In genomic region chr21:33434770-33435360, GRCh38 we compare ENCODE assay signal across 8 cellular contexts. TPM values are rescaled to one million over a fixed set of nuclear protein-coding genes. Genes with fewer than 3 reads are reported as not detected.
A peak's percentile ranks its signal among the peaks of the same experiment; 100 is the strongest.
DNase-seq lines count a peak whose midpoint lies in the region; ATAC-seq and TF ChIP-seq lines count a peak whose summit lies in the region.

No MANE protein-coding gene starts in this region.

- ATAC-seq in Right ventricle myocardium inferior = peak; percentile 76
- ATAC-seq in HG03025 (IDR thresholded peaks at IDR 0.05; ENCODE audit: low FRiP score, unreplicated experiment) = peak; percentile 88

- TF ChIP-seq POLR2A in breast epithelium (IDR thresholded peaks at IDR 0.05) = no peak

- no peaks in the 10 kb centered on the region for H3K4me1 ChIP-seq in breast epithelium

- CTCF ChIA-PET in RWPE1 (lab: Yijun Ruan, JAX) = interaction anchor here (0.6 kb wide), 1 partner anchor 489 kb away, joined by 3 read pairs; no protein-coding TSS in a partner anchor

- TF ChIP-seq CTCF in RWPE1 (conservative IDR thresholded peaks at IDR 0.05; ENCODE audit: low read depth) = no peak
- no peak for TF ChIP-seq CTCF in breast epithelium (IDR thresholded peaks at IDR 0.05)

- no peaks in the 10 kb centered on the region for H3K9me3 ChIP-seq in breast epithelium

- DNase-seq in Right ventricle myocardium inferior (ENCODE audit: missing footprints) (no peak), cardiac septum (ENCODE audit: low spot score) (no peak), RWPE1 (ENCODE audit: low spot score) (peak; percentile 93), breast epithelium (ENCODE audit: low spot score in 2 of 2) (no peak), medulla oblongata (ENCODE audit: extremely low spot score) (peak; percentile 37), superior temporal gyrus (ENCODE audit: extremely low spot score) (peak; percentile 60), NCI-H69 (lab: John Stamatoyannopoulos, UW) (no peak)

- POLR2A ChIA-PET in RWPE1 (lab: Yijun Ruan, JAX; ENCODE audit: low non-redundant PET) = no interaction called here

- no peak overlapping the region for H3K4me3 ChIP-seq in breast epithelium

- intact Hi-C loops in Right ventricle myocardium inferior (cut with DNase I) (no loop called here), cardiac septum (cut with DNase I) (no loop called here), breast epithelium (cut with DNase I; ENCODE audit: low total_unique reads) (no loop called here)

- no peaks in the 10 kb centered on the region for H3K27me3 ChIP-seq in breast epithelium

- H3K36me3 ChIP-seq in breast epithelium = no peaks in the 10 kb centered on the region

- H3K27ac ChIP-seq in RWPE1 (peak overlapping the region; percentile 93), breast epithelium (peak overlapping the region; percentile 80 to 88)

RNA-seq across cellular contexts. Expression of gene IFNGR2, which starts 31.7 kb away (rescaled TPM):
- total RNA-seq in Right ventricle myocardium inferior (36.4 TPM), cardiac septum (37.0 TPM), breast epithelium (10 to 100 TPM; 61.6 to 76.7 (median 70.8) TPM)

RNA-seq across cellular contexts. Expression of gene TMEM50B, which starts 44.9 kb away (rescaled TPM):
- total RNA-seq in Right ventricle myocardium inferior (35.1 TPM), cardiac septum (31.7 TPM), breast epithelium (10 to 100 TPM; 88.8 to 92.8 (median 91.8) TPM)

RNA-seq across cellular contexts. Expression of gene DNAJC28, which starts 56.7 kb away (rescaled TPM):
- total RNA-seq in Right ventricle myocardium inferior = 7.6 TPM
- 4.6 TPM for total RNA-seq in cardiac septum
- 1 to 10 TPM; 2.0 to 3.0 (median 2.2) TPM for total RNA-seq in breast epithelium

Comparison
In these comparisons a context has a peak if more than half of its experiments do, and no peak if none do; other contexts are left out.
1. DNase-seq: peak in RWPE1 (single experiment), medulla oblongata (single experiment) and superior temporal gyrus (single experiment); none in Right ventricle myocardium inferior (single experiment), cardiac septum (single experiment), breast epithelium (0 of 2) and NCI-H69 (single experiment).